ENCODE assay signal across 14 cellular contexts in genomic region chr11:35211952-35212351, GRCh38.
DNase-seq lines count a peak whose midpoint lies in the region; ATAC-seq and TF ChIP-seq lines count a peak whose summit lies in the region.
"Had no signal": no experiment of that assay in that cellular context is flagged by ENCODE, and none has a peak within 500 bp of the region (broad histone marks: within the 10 kb centered on the region; RNA-seq: fewer than 3 reads in every experiment).

No MANE protein-coding gene starts in this region.

- H3K27me3 ChIP-seq in subcutaneous abdominal adipose tissue (ENCODE audit: control insufficient read depth in 5 of 5, insufficient read depth in 4 of 5, low read length in 5 of 5) = no peaks in the 10 kb centered on the region
- no peaks in the 10 kb centered on the region for H3K27me3 ChIP-seq in foreskin keratinocyte

- H3K36me3 ChIP-seq in subcutaneous abdominal adipose tissue (ENCODE audit: control insufficient read depth in 5 of 5, insufficient read depth in 5 of 5, low read length in 5 of 5) = peaks cover 6 to 30% (median 25%) of the 10 kb centered on the region in 5 donors

- H3K36me3 Mint-ChIP-seq in activated CD4-positive, alpha-beta T cell treated with anti-CD3 and anti-CD28 coated beads for 36 hours (ENCODE audit: low read depth) = peaks cover 94% of the 10 kb centered on the region
- H3K36me3 Mint-ChIP-seq in activated CD4-positive, alpha-beta T cell treated with anti-CD3 and anti-CD28 coated beads, Interleukin-2, amount 10 ng/mL, durations not matched to agents 24 days and 14 days (ENCODE audit: low read depth) = peaks cover 95% of the 10 kb centered on the region

- POLR2A ChIA-PET in activated CD4-positive, alpha-beta T cell treated with anti-CD3 and anti-CD28 coated beads for 36 hours (lab: Charles Lee) = interaction anchor here (0.7 kb wide), 1 partner anchor 119 kb away, joined by 8 read pairs; no protein-coding TSS in a partner anchor

- no peak overlapping the region for H3K4me3 ChIP-seq in subcutaneous abdominal adipose tissue (ENCODE audit: low read depth in 1 of 5, low read length in 5 of 5)

- H3K27ac ChIP-seq in subcutaneous abdominal adipose tissue (ENCODE audit: low read depth, low read length) = peak overlapping the region; percentile 77
- H3K27ac ChIP-seq in foreskin keratinocyte = no peak overlapping the region
- H3K27ac ChIP-seq: 22Rv1 had no signal

- peaks cover 59% of the 10 kb centered on the region for H3K4me1 Mint-ChIP-seq in activated CD4-positive, alpha-beta T cell treated with anti-CD3 and anti-CD28 coated beads for 36 hours
- H3K4me1 Mint-ChIP-seq in activated CD4-positive, alpha-beta T cell treated with anti-CD3 and anti-CD28 coated beads, Interleukin-2, amount 10 ng/mL, durations not matched to agents 24 days and 14 days = peaks cover 30% of the 10 kb centered on the region

- peaks cover 15% of the 10 kb centered on the region for H3K9me3 Mint-ChIP-seq in activated CD4-positive, alpha-beta T cell treated with anti-CD3 and anti-CD28 coated beads for 36 hours (ENCODE audit: low read depth)
- peaks cover 12% of the 10 kb centered on the region for H3K9me3 Mint-ChIP-seq in activated CD4-positive, alpha-beta T cell treated with anti-CD3 and anti-CD28 coated beads, Interleukin-2, amount 10 ng/mL, durations not matched to agents 24 days and 14 days

- H3K27ac Mint-ChIP-seq in activated CD4-positive, alpha-beta T cell treated with anti-CD3 and anti-CD28 coated beads for 36 hours = peak overlapping the region; percentile 71
- H3K27ac Mint-ChIP-seq in activated CD4-positive, alpha-beta T cell treated with anti-CD3 and anti-CD28 coated beads, Interleukin-2, amount 10 ng/mL, durations not matched to agents 24 days and 14 days = no peak overlapping the region
- H3K27ac Mint-ChIP-seq: T-helper 1 cell treated with Interleukin-12 subunit alpha and Interleukin-12 subunit beta and Interleukin-4 antibody, amounts not matched to agents 30 μg/mL and 1 μg/mL, for 36 hours had no signal

- CTCF ChIA-PET in activated CD4-positive, alpha-beta T cell treated with anti-CD3 and anti-CD28 coated beads for 36 hours (lab: Charles Lee) = interaction anchor here (0.6 to 0.8 kb wide), 2 partner anchors 138 to 165 kb away, joined by 4 to 5 read pairs; no protein-coding TSS in a partner anchor

- H3K4me1 ChIP-seq in subcutaneous abdominal adipose tissue (ENCODE audit: control insufficient read depth in 5 of 5, insufficient read depth in 5 of 5, low read length in 5 of 5) = peaks cover 0 to 31% (median 15%) of the 10 kb centered on the region in 5 donors
- peaks cover 15% of the 10 kb centered on the region for H3K4me1 ChIP-seq in foreskin keratinocyte

- no peak for TF ChIP-seq CTCF in foreskin keratinocyte (conservative IDR thresholded peaks at IDR 0.05)

- no peak overlapping the region for H3K4me3 Mint-ChIP-seq in activated CD4-positive, alpha-beta T cell treated with anti-CD3 and anti-CD28 coated beads for 36 hours
- H3K4me3 Mint-ChIP-seq in activated CD4-positive, alpha-beta T cell treated with anti-CD3 and anti-CD28 coated beads, Interleukin-2, amount 10 ng/mL, durations not matched to agents 24 days and 14 days = no peak overlapping the region
- H3K4me3 Mint-ChIP-seq: T-helper 1 cell treated with Interleukin-12 subunit alpha and Interleukin-12 subunit beta and Interleukin-4 antibody, amounts not matched to agents 30 μg/mL and 1 μg/mL, for 36 hours had no signal

- no peaks in the 10 kb centered on the region for H3K27me3 Mint-ChIP-seq in activated CD4-positive, alpha-beta T cell treated with anti-CD3 and anti-CD28 coated beads for 36 hours
- H3K27me3 Mint-ChIP-seq in activated CD4-positive, alpha-beta T cell treated with anti-CD3 and anti-CD28 coated beads, Interleukin-2, amount 10 ng/mL, durations not matched to agents 24 days and 14 days = no peaks in the 10 kb centered on the region

- intact Hi-C loops in activated CD4-positive, alpha-beta T cell treated with anti-CD3 and anti-CD28 coated beads for 36 hours (cut with DNase I, micrococcal nuclease) = loop anchor here in 1 of 2 experiments (2.0 kb wide), 1 partner anchor 15 kb away; no protein-coding TSS in a partner anchor
- intact Hi-C loops in activated CD4-positive, alpha-beta T cell treated with anti-CD3 and anti-CD28 coated beads, Interleukin-2, amount 10 ng/mL, durations not matched to agents 24 days and 14 days (cut with micrococcal nuclease) = no loop called here

- no peak for DNase-seq in activated CD4-positive, alpha-beta T cell treated with anti-CD3 and anti-CD28 coated beads for 36 hours
- DNase-seq in activated CD4-positive, alpha-beta T cell treated with anti-CD3 and anti-CD28 coated beads, Interleukin-2, amount 10 ng/mL, durations not matched to agents 24 days and 14 days = no peak
- DNase-seq in SIG-M5 treated with dmso at 0.1 percent for 504 hours (lab: John Stamatoyannopoulos, UW; ENCODE audit: unreplicated experiment) = peak; percentile 91
- peak; percentile 27 for DNase-seq in globus pallidus (ENCODE audit: low spot score)
- no peak for DNase-seq in NCI-H1048 (lab: John Stamatoyannopoulos, UW)
- DNase-seq in UCSD-AML1 (lab: John Stamatoyannopoulos, UW; ENCODE audit: unreplicated experiment) = no peak
- no peak for DNase-seq in foreskin keratinocyte
- DNase-seq: DMS53; effector CD8-positive, alpha-beta T cell; NCI-H1105 treated with DMSO at 0.1 percent for 48 hours; NCI-H748 treated with DMSO at 0.1 percent for 48 hours had no signal

- peaks cover 0 to 8% (median 4%) of the 10 kb centered on the region in 5 donors for H3K9me3 ChIP-seq in subcutaneous abdominal adipose tissue (ENCODE audit: control insufficient read depth in 5 of 5, low read length in 5 of 5)

- ATAC-seq in activated CD4-positive, alpha-beta T cell treated with anti-CD3 and anti-CD28 coated beads for 36 hours = no peak
- ATAC-seq in foreskin keratinocyte = no peak

- H3K9ac ChIP-seq in subcutaneous abdominal adipose tissue (ENCODE audit: low read length in 5 of 5) = peak overlapping the region in 1 of 5 donors; percentile 53

Comparison
In these comparisons a context has a peak if more than half of its experiments do, and no peak if none do; other contexts are left out.
1. DNase-seq: peak in SIG-M5 treated with dmso at 0.1 percent for 504 hours (single experiment) and globus pallidus (single experiment); none in activated CD4-positive, alpha-beta T cell treated with anti-CD3 and anti-CD28 coated beads for 36 hours (single experiment), activated CD4-positive, alpha-beta T cell treated with anti-CD3 and anti-CD28 coated beads, Interleukin-2, amount 10 ng/mL, durations not matched to agents 24 days and 14 days (single experiment), NCI-H1048 (single experiment), UCSD-AML1 (single experiment) and foreskin keratinocyte (0 of 2).